19 cellular contexts compared by ENCODE assay signal in genomic region chr17:41989702-41990419, GRCh38. TPM values are rescaled to one million over a fixed set of nuclear protein-coding genes. Genes with fewer than 3 reads are reported as not detected.
A peak's percentile ranks its signal among the peaks of the same experiment; 100 is the strongest.
DNase-seq lines count a peak whose midpoint lies in the region; ATAC-seq, FAIRE-seq and TF ChIP-seq lines count a peak whose summit lies in the region.
"Had no signal": no experiment of that assay in that cellular context is flagged by ENCODE, and none has a peak within 500 bp of the region (broad histone marks: within the 10 kb centered on the region; RNA-seq: fewer than 3 reads in every experiment).

No MANE protein-coding gene starts in this region.

- DNase-seq in A549 (ENCODE audit: low read depth in 1 of 2, low spot score in 1 of 2) (no peak), PC-3 (peak; percentile 43), colonic mucosa (peak; percentile 56), mesenteric fat pad (ENCODE audit: low spot score) (peak; percentile 43), H4 (ENCODE audit: low spot score) (no peak), T1000 (lab: John Stamatoyannopoulos, UW) (no peak), NCI-H510A treated with DMSO at 0.1 percent for 48 hours (lab: John Stamatoyannopoulos, UW) (no peak)
- DNase-seq: ACHN; CD4-positive, alpha-beta T cell; DMS79 treated with DMSO at 0.1 percent for 48 hours; NCI-H1694; NCI-H2107; NCI-H226; NCI-H526 treated with DMSO at 0.1 percent for 48 hours; OCI-M1 had no signal

- no peaks in the 10 kb centered on the region for H3K9me3 ChIP-seq in A549
- no peaks in the 10 kb centered on the region for H3K9me3 ChIP-seq in PC-3 (ENCODE audit: low read length)
- H3K9me3 ChIP-seq in colonic mucosa: no peaks in the 10 kb centered on the region

- no TSS peak for BruUV-seq in PC-3 (replicated peaks; lab: Mats Ljungman, UMichigan)

- H3K4me2 ChIP-seq in A549 (peak overlapping the region; percentile 49), PC-3 (ENCODE audit: low read length) (peak overlapping the region; percentile 39; the same call in 1 of the 2 replicates)

- no peak for TF ChIP-seq RAD21 in A549 (conservative IDR thresholded peaks at IDR 0.05 in 1 of 2, IDR thresholded peaks at IDR 0.05 in 1 of 2)

- peaks cover 33% of the 10 kb centered on the region for H3K4me1 ChIP-seq in A549
- peaks cover 13% of the 10 kb centered on the region for H3K4me1 ChIP-seq in PC-3 (ENCODE audit: insufficient read depth, low read length)
- no peaks in the 10 kb centered on the region for H3K4me1 ChIP-seq in colonic mucosa

- CTCF ChIA-PET in A549 (lab: Yijun Ruan, JAX) (interaction anchor here (0.9 to 2.2 kb wide), 3 partner anchors 12 to 31 kb away, joined by 3 to 7 read pairs (median 5); partner anchors contain the start of gene NKIRAS2), PC-3 (lab: Charles Lee) (interaction anchor here (0.6 to 1.0 kb wide), 3 partner anchors 13 to 540 kb away, joined by 3 to 12 read pairs (median 3); partner anchors contain the start of gene CNP)

- WGBS in A549 (ENCODE audit: missing lambda C conversion rate): 69% methylated on average over 5 of the region's 5 CpGs

- TF ChIP-seq POLR2A in A549 (IDR thresholded peaks at IDR 0.05; ENCODE audit: low read length): no peak

- H3K27me3 ChIP-seq in PC-3 (ENCODE audit: low read length) (no peaks in the 10 kb centered on the region), colonic mucosa (no peaks in the 10 kb centered on the region)

- peaks cover 57% of the 10 kb centered on the region for H3K36me3 ChIP-seq in PC-3 (ENCODE audit: low read depth, low read length)
- H3K36me3 ChIP-seq in colonic mucosa: peaks cover 26% of the 10 kb centered on the region

- FAIRE-seq in A549 (lab: Jason Lieb, UNC): no peak
- FAIRE-seq: D721Med, G401.6, GM12891 had no signal

- H3K27ac ChIP-seq in A549: peak overlapping the region; percentile 1 to 12; a peak in 1 of 6 replicates
- H3K27ac ChIP-seq in PC-3 (ENCODE audit: low read length): peak overlapping the region; percentile 29
- peak overlapping the region; percentile 65 for H3K27ac ChIP-seq in colonic mucosa

- intact Hi-C loops in PC-3 (cut with micrococcal nuclease) (no loop called here), colonic mucosa (cut with DNase I) (no loop called here)

- peaks cover 3% of the 10 kb centered on the region for H3F3A ChIP-seq in PC-3 (ENCODE audit: low read length, unreplicated experiment)

- POLR2A ChIA-PET in A549 (lab: Yijun Ruan, JAX) (no interaction called here), PC-3 (lab: Charles Lee; ENCODE audit: unreplicated experiment) (interaction anchor here (0.5 kb wide), 1 partner anchor 24 kb away, joined by 11 read pairs; no protein-coding TSS in a partner anchor)

- no peaks in the 10 kb centered on the region for H3K9me2 ChIP-seq in PC-3 (replicated peaks; ENCODE audit: low read length)

- no peak overlapping the region for H2AFZ ChIP-seq in PC-3 (ENCODE audit: low read length)

- H3K9ac ChIP-seq in PC-3 (ENCODE audit: low read length) (no peak overlapping the region), colonic mucosa (ENCODE audit: low read depth in 2 of 2, low read length in 2 of 2) (no peak overlapping the region)

- no peak overlapping the region for H3K4me3 ChIP-seq in A549
- H3K4me3 ChIP-seq in PC-3 (ENCODE audit: low read length): no peak overlapping the region
- no peak overlapping the region for H3K4me3 ChIP-seq in colonic mucosa

- TF ChIP-seq CTCF in A549 (IDR thresholded peaks at IDR 0.05): no peak
- TF ChIP-seq CTCF in PC-3 (conservative IDR thresholded peaks at IDR 0.05; ENCODE audit: low read depth, low read length): no peak
- no peak for TF ChIP-seq CTCF in colonic mucosa (IDR thresholded peaks at IDR 0.05)

- TF ChIP-seq EP300 in A549 (IDR thresholded peaks at IDR 0.05): no peak

- peak in 1 of 2 experiments; percentile 62; a peak in 3 of 6 replicates for ATAC-seq in A549
- peak; percentile 64 for ATAC-seq in PC-3
- no peak for ATAC-seq in HG03460 (IDR thresholded peaks at IDR 0.05; ENCODE audit: unreplicated experiment)

- no peaks in the 10 kb centered on the region for H3K79me2 ChIP-seq in PC-3 (ENCODE audit: low read length)

- H4K20me1 ChIP-seq in PC-3 (ENCODE audit: low read length): no peaks in the 10 kb centered on the region; the same call in 1 of the 2 replicates

TF ChIP-seq in A549, 52 proteins besides CTCF, POLR2A, EP300 and RAD21:
- TF ChIP-seq MAZ (IDR thresholded peaks at IDR 0.05; ENCODE audit: borderline replicate concordance, low read depth, low read length) (no peak), NPAS2 (CRISPR knock-in tag; IDR thresholded peaks at IDR 0.05; ENCODE audit: borderline replicate concordance) (no peak), CEBPB (IDR thresholded peaks at IDR 0.05) (0 out of 4 replicates have a peak, but pooled peaks of 1 of the 2 experiments have one; percentile 19)

RNA-seq across cellular contexts. Expression of gene CNP, which starts 23.3 kb away (rescaled TPM):
- 38.6 and 49.8 TPM in 2 replicates for polyA plus RNA-seq in A549 (2011; rRNA removed)
- polyA plus RNA-seq in A549 (2012; cell fraction: cytosol; rRNA removed): 42.8 and 51.2 TPM in 2 replicates
- 57.8 and 66.7 TPM in 2 replicates for polyA plus RNA-seq in A549 (2012; cell fraction: nucleus; rRNA removed)
- 113 to 118 TPM (median 116 TPM) in 3 replicates for polyA plus RNA-seq in A549 (2017; fragmentation: RNase III; extraction: RNeasy Plus Mini Kit Qiagen cat#74134 plus additional on column Dnase treatment)
- polyA minus RNA-seq in A549 (2011; rRNA and poly(A)+ RNA removed): 133 and 161 TPM in 2 replicates
- 75.4 and 91.6 TPM in 2 replicates for total RNA-seq in PC-3 (2014; rRNA removed)
- total RNA-seq in colonic mucosa: 10 to 100 TPM; 44.7 to 49.4 TPM
- total RNA-seq in mesenteric fat pad: 84.0 TPM
- 47.5 and 64.8 TPM in 2 replicates for total RNA-seq in H4 (2014; rRNA removed; shearing (Covaris generic))

RNA-seq across cellular contexts. Expression of gene DNAJC7, which starts 27.4 kb away (rescaled TPM):
- polyA plus RNA-seq in A549 (2011; rRNA removed) (95.3 and 116 TPM in 2 replicates), A549 (2017; fragmentation: RNase III; extraction: RNeasy Plus Mini Kit Qiagen cat#74134 plus additional on column Dnase treatment) (140 to 161 TPM (median 148 TPM) in 3 replicates)
- 48.6 and 54.5 TPM in 2 replicates for polyA plus RNA-seq in A549 (2012; cell fraction: cytosol; rRNA removed)
- polyA plus RNA-seq in A549 (2012; cell fraction: nucleus; rRNA removed): 18.1 and 33.8 TPM in 2 replicates
- polyA minus RNA-seq in A549 (2011; rRNA and poly(A)+ RNA removed): 71.3 and 71.5 TPM in 2 replicates
- total RNA-seq in PC-3 (2014; rRNA removed) (60.1 and 76.3 TPM in 2 replicates), colonic mucosa (100 to 1,000 TPM in 1 of 2 donors, 10 to 100 TPM in 1; 82.7 to 103 TPM), mesenteric fat pad (74.8 TPM)
- total RNA-seq in H4 (2014; rRNA removed; shearing (Covaris generic)): 86.7 and 109 TPM in 2 replicates

RNA-seq across cellular contexts. Expression of gene NKIRAS2, which starts 30.0 kb away (rescaled TPM):
- polyA plus RNA-seq in A549 (2011; rRNA removed) (52.2 and 54.3 TPM in 2 replicates), A549 (2017; fragmentation: RNase III; extraction: RNeasy Plus Mini Kit Qiagen cat#74134 plus additional on column Dnase treatment) (44.1 to 48.0 TPM (median 45.2 TPM) in 3 replicates)
- polyA plus RNA-seq in A549 (2012; cell fraction: cytosol; rRNA removed): 65.0 and 77.2 TPM in 2 replicates
- polyA plus RNA-seq in A549 (2012; cell fraction: nucleus; rRNA removed): 46.1 and 47.2 TPM in 2 replicates
- polyA minus RNA-seq in A549 (2011; rRNA and poly(A)+ RNA removed): 37.4 and 42.0 TPM in 2 replicates
- total RNA-seq in PC-3 (2014; rRNA removed) (39.4 and 46.6 TPM in 2 replicates), colonic mucosa (10 to 100 TPM; 25.8 to 26.3 TPM), mesenteric fat pad (30.9 TPM)
- 23.9 and 36.9 TPM in 2 replicates for total RNA-seq in H4 (2014; rRNA removed; shearing (Covaris generic))

RNA-seq across cellular contexts. Expression of gene ODAD4, which starts 59.4 kb away (rescaled TPM):
- 2.0 and 2.3 TPM in 2 replicates for polyA plus RNA-seq in A549 (2011; rRNA removed)
- polyA plus RNA-seq in A549 (2012; cell fraction: cytosol; rRNA removed): 0.47 and 0.56 TPM in 2 replicates
- polyA plus RNA-seq in A549 (2012; cell fraction: nucleus; rRNA removed): 0.64 and 0.80 TPM in 2 replicates
- 2.2 to 2.5 TPM (median 2.3 TPM) in 3 replicates for polyA plus RNA-seq in A549 (2017; fragmentation: RNase III; extraction: RNeasy Plus Mini Kit Qiagen cat#74134 plus additional on column Dnase treatment)
- 2.8 TPM in 2 replicates for polyA minus RNA-seq in A549 (2011; rRNA and poly(A)+ RNA removed)
- total RNA-seq in PC-3 (2014; rRNA removed): 0.15 and 0.98 TPM in 2 replicates
- under 1 TPM; 0.15 to 0.19 TPM for total RNA-seq in colonic mucosa
- 0.48 TPM for total RNA-seq in mesenteric fat pad
- 1.2 and 1.4 TPM in 2 replicates for total RNA-seq in H4 (2014; rRNA removed; shearing (Covaris generic))

Comparison
In these comparisons a context has a peak if more than half of its experiments do, and no peak if none do; other contexts are left out.
1. DNase-seq: peak in PC-3 (single experiment), colonic mucosa (single experiment) and mesenteric fat pad (single experiment); none in A549 (0 of 2), H4 (single experiment), T1000 (single experiment) and NCI-H510A treated with DMSO at 0.1 percent for 48 hours (single experiment).
2. H3K27ac ChIP-seq: peak in every context shown above with its lines; median percentile 65 in colonic mucosa; 29 in PC-3; 6 in A549.